In genomic region chr6:97497713-97498331, GRCh38 we compare ENCODE assay signal across 8 cellular contexts.
A peak's percentile ranks its signal among the peaks of the same experiment; 100 is the strongest.
DNase-seq lines count a peak whose midpoint lies in the region; ATAC-seq and TF ChIP-seq lines count a peak whose summit lies in the region.

No MANE protein-coding gene starts in this region.

- H3K4me3 ChIP-seq in DOHH2 (ENCODE audit: low read length) (no peak overlapping the region), NT2/D1 (ENCODE audit: insufficient read length, low read depth) (no peak overlapping the region), epithelial cell of proximal tubule (ENCODE audit: low read depth, low read length) (no peak overlapping the region)
- no peak overlapping the region for H3K4me3 ChIP-seq in naive thymus-derived CD4-positive, alpha-beta T cell (ENCODE audit: low read length)

- peaks cover 6 to 21% (median 14%) of the 10 kb centered on the region in 5 donors for H3K27me3 Mint-ChIP-seq in naive thymus-derived CD4-positive, alpha-beta T cell
- peaks cover 16% of the 10 kb centered on the region for H3K27me3 Mint-ChIP-seq in stimulated activated naive CD8-positive, alpha-beta T cell treated with anti-CD3 and anti-CD28 coated beads, Interleukin-15, amount 100 ng/mL, for 72 hours

- DNase-seq in HUDEP-2 (lab: John Stamatoyannopoulos, UW; ENCODE audit: unreplicated experiment in 76 of 76) (peak in 63 of 76 experiments; percentile 3 to 80 (median 42)), NT2/D1 (ENCODE audit: low read depth, low spot score) (peak; percentile 32), epithelial cell of proximal tubule (ENCODE audit: low read depth) (peak; percentile 12)
- peak; percentile 6 for DNase-seq in activated CD8-positive, alpha-beta memory T cell treated with anti-CD3 and anti-CD28 coated beads, Interleukin-2, amount 50 U/mL, for 24 hours (ENCODE audit: extremely low read depth)
- DNase-seq in naive thymus-derived CD4-positive, alpha-beta T cell = peak; percentile 12 to 54 (median 45)
- DNase-seq in stimulated activated naive CD8-positive, alpha-beta T cell treated with anti-CD3 and anti-CD28 coated beads, Interleukin-15, amount 100 ng/mL, for 72 hours = peak; percentile 40 to 46

- no peak overlapping the region for H3K27ac Mint-ChIP-seq in naive thymus-derived CD4-positive, alpha-beta T cell
- no peak overlapping the region for H3K27ac Mint-ChIP-seq in stimulated activated naive CD8-positive, alpha-beta T cell treated with anti-CD3 and anti-CD28 coated beads, Interleukin-15, amount 100 ng/mL, for 72 hours

- H3K36me3 Mint-ChIP-seq in naive thymus-derived CD4-positive, alpha-beta T cell = no peaks in the 10 kb centered on the region

- intact Hi-C loops in naive thymus-derived CD4-positive, alpha-beta T cell (cut with micrococcal nuclease) = loop anchor here (1.0 to 10.0 kb wide), 3 partner anchors 313 to 1621 kb away; no protein-coding TSS in a partner anchor

- POLR2A ChIA-PET in naive thymus-derived CD4-positive, alpha-beta T cell (lab: Charles Lee) = no interaction called here

- TF ChIP-seq CTCF in DOHH2 (IDR thresholded peaks at IDR 0.05; ENCODE audit: low read depth, low read length, poor library complexity, severe bottlenecking) (peak; percentile 92), epithelial cell of proximal tubule (conservative IDR thresholded peaks at IDR 0.05; ENCODE audit: low read depth, low read length) (peak; percentile 97)

- H3K9me3 Mint-ChIP-seq in naive thymus-derived CD4-positive, alpha-beta T cell = no peaks in the 10 kb centered on the region
- H3K9me3 Mint-ChIP-seq in stimulated activated naive CD8-positive, alpha-beta T cell treated with anti-CD3 and anti-CD28 coated beads, Interleukin-15, amount 100 ng/mL, for 72 hours = no peaks in the 10 kb centered on the region

- H3K27ac ChIP-seq in DOHH2 (ENCODE audit: low read depth, low read length) = no peak overlapping the region
- no peak overlapping the region for H3K27ac ChIP-seq in naive thymus-derived CD4-positive, alpha-beta T cell (ENCODE audit: low read depth, low read length)

- H3K4me1 ChIP-seq in DOHH2 (ENCODE audit: control insufficient read depth, low read length) = no peaks in the 10 kb centered on the region
- H3K4me1 ChIP-seq in NT2/D1 (ENCODE audit: insufficient read depth, insufficient read length) = no peaks in the 10 kb centered on the region
- no peaks in the 10 kb centered on the region for H3K4me1 ChIP-seq in naive thymus-derived CD4-positive, alpha-beta T cell (ENCODE audit: control insufficient read depth in 2 of 2, insufficient read depth in 2 of 2, low read length in 2 of 2)

- H3K36me3 ChIP-seq in DOHH2 (ENCODE audit: control insufficient read depth, low read length) (no peaks in the 10 kb centered on the region), NT2/D1 (ENCODE audit: insufficient read depth, insufficient read length, low read length) (no peaks in the 10 kb centered on the region)
- H3K36me3 ChIP-seq in naive thymus-derived CD4-positive, alpha-beta T cell (ENCODE audit: control insufficient read depth in 2 of 3, insufficient read depth in 3 of 3, low read length in 3 of 3) = no peaks in the 10 kb centered on the region

- H3K4me1 Mint-ChIP-seq in naive thymus-derived CD4-positive, alpha-beta T cell = no peaks in the 10 kb centered on the region
- H3K4me1 Mint-ChIP-seq in stimulated activated naive CD8-positive, alpha-beta T cell treated with anti-CD3 and anti-CD28 coated beads, Interleukin-15, amount 100 ng/mL, for 72 hours = no peaks in the 10 kb centered on the region

- no peaks in the 10 kb centered on the region for H4K20me1 ChIP-seq in DOHH2 (ENCODE audit: control insufficient read depth, insufficient read depth, low read depth, low read length)

- H3K9ac ChIP-seq in NT2/D1 (ENCODE audit: insufficient read length, low read depth) = no peak overlapping the region

- H3K4me2 ChIP-seq in DOHH2 (ENCODE audit: low read length) = no peak overlapping the region

- H3K27me3 ChIP-seq in DOHH2 (ENCODE audit: control insufficient read depth, low read length) (no peaks in the 10 kb centered on the region), NT2/D1 (ENCODE audit: insufficient read depth, insufficient read length) (no peaks in the 10 kb centered on the region)
- H3K27me3 ChIP-seq in naive thymus-derived CD4-positive, alpha-beta T cell (ENCODE audit: control insufficient read depth in 2 of 2, insufficient read depth in 2 of 2, low read length in 2 of 2) = no peaks in the 10 kb centered on the region

- H3K4me3 Mint-ChIP-seq in naive thymus-derived CD4-positive, alpha-beta T cell = no peak overlapping the region
- H3K4me3 Mint-ChIP-seq in stimulated activated naive CD8-positive, alpha-beta T cell treated with anti-CD3 and anti-CD28 coated beads, Interleukin-15, amount 100 ng/mL, for 72 hours = no peak overlapping the region

- peak; percentile 100 for ATAC-seq in GM21576 (IDR thresholded peaks at IDR 0.05; ENCODE audit: unreplicated experiment)
- ATAC-seq in naive thymus-derived CD4-positive, alpha-beta T cell = peak; percentile 90
- peak; percentile 93 for ATAC-seq in stimulated activated naive CD8-positive, alpha-beta T cell treated with anti-CD3 and anti-CD28 coated beads, Interleukin-15, amount 100 ng/mL, for 72 hours

- no peaks in the 10 kb centered on the region for H3F3A ChIP-seq in DOHH2 (ENCODE audit: control insufficient read depth, insufficient read depth)

- H3K79me2 ChIP-seq in DOHH2 (ENCODE audit: control insufficient read depth, low read length) = no peaks in the 10 kb centered on the region

- H3K9me3 ChIP-seq in DOHH2 (ENCODE audit: control insufficient read depth, insufficient read depth, low read length) (no peaks in the 10 kb centered on the region), NT2/D1 (ENCODE audit: insufficient read depth, low read length) (no peaks in the 10 kb centered on the region)
- no peaks in the 10 kb centered on the region for H3K9me3 ChIP-seq in naive thymus-derived CD4-positive, alpha-beta T cell (ENCODE audit: control insufficient read depth in 2 of 3, low read length in 3 of 3)

- CTCF ChIA-PET in naive thymus-derived CD4-positive, alpha-beta T cell (lab: Charles Lee) = interaction anchor here (0.6 to 1.1 kb wide), 3 partner anchors 1344 to 1622 kb away, joined by 4 to 7 read pairs (median 6); no protein-coding TSS in a partner anchor

- H3K9me2 ChIP-seq in DOHH2 (replicated peaks; ENCODE audit: control insufficient read depth, low read length) = no peaks in the 10 kb centered on the region
